Comparison of ENCODE assay signal across 9 cellular contexts in the genomic region with DNA sequence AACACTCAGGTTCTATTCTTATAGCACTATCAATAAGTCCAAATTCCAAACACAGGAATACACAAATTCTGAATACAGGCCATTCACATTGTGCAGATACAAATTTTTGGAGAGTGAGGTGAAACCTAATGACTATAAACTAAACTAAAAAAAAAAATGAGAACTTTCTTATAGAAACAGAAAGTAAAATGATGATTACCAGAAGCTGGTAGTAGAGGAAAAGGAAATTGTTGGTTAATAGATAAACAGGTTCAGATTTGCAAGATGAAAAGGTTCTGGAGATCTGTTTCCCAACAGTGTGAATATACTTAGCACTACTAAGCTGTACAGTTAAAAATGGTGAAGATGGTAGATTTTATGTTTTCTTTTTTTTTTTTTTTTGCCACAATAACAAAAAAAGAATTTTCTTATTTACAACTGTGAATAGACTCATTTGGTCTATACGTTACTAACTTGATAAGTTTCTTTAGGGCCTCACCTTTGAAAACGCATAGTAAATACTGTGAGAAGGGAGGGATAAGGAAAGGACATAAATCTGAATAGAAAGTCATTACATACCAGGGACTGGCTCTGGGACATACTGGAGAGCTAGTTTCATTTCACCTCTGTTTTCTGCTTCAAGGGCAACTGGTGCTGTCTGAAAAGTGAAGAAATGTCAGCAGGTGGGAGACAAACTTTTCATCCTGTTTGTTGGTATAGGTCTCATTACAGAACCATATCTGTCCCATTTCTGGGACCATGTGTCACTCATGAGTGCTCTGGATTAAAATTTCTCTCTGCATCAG. TPM values are rescaled to one million over a fixed set of nuclear protein-coding genes. Genes with fewer than 3 reads are reported as not detected.
DNase-seq lines count a peak whose midpoint lies in the region; ATAC-seq, FAIRE-seq and TF ChIP-seq lines count a peak whose summit lies in the region.
"Had no signal": no experiment of that assay in that cellular context is flagged by ENCODE, and none has a peak within 500 bp of the region (broad histone marks: within the 10 kb centered on the region; RNA-seq: fewer than 3 reads in every experiment).

No MANE protein-coding gene starts in this region.

- H3K27me3 Mint-ChIP-seq in effector memory CD8-positive, alpha-beta T cell, result no peaks in the 10 kb centered on the region

- H3K36me3 ChIP-seq in mammary epithelial cell (ENCODE audit: insufficient read depth, low read length) (no peaks in the 10 kb centered on the region), body of pancreas (replicated peaks in 1 of 2; ENCODE audit: insufficient read depth in 1 of 2, low read depth in 2 of 2) (no peaks in the 10 kb centered on the region)

- dilution Hi-C loops in mammary epithelial cell (cut with HindIII; ENCODE audit: low sequenced_read_pairs), result no loop called here

- no peaks in the 10 kb centered on the region for H3K4me1 ChIP-seq in mammary epithelial cell (ENCODE audit: insufficient read depth, low read length)
- H3K4me1 ChIP-seq in body of pancreas, result no peaks in the 10 kb centered on the region

- no peak overlapping the region for H3K27ac ChIP-seq in mammary epithelial cell (ENCODE audit: insufficient read depth, low read depth, low read length)
- H3K27ac ChIP-seq in body of pancreas, result no peak overlapping the region

- BruUV-seq in mammary epithelial cell (replicated peaks; lab: Mats Ljungman, UMichigan), result no TSS peak

- H3K4me1 Mint-ChIP-seq in effector memory CD8-positive, alpha-beta T cell (ENCODE audit: low read depth in 2 of 2), result peaks cover 12 to 33% of the 10 kb centered on the region in 2 donors

- no peak for DNase-seq in effector memory CD8-positive, alpha-beta T cell
- no peak for DNase-seq in mammary epithelial cell
- DNase-seq in body of pancreas, result no peak
- no peak for DNase-seq in GM12891 (ENCODE audit: insufficient read length, low spot score)
- DNase-seq in SKM-1 (lab: John Stamatoyannopoulos, UW; ENCODE audit: unreplicated experiment), result no peak
- DNase-seq: activated effector memory CD4-positive, alpha-beta T cell treated with anti-CD3 and anti-CD28 coated beads, Interleukin-2, amount 50 U/mL, for 16 hours had no signal

- WGBS in mammary epithelial cell (ENCODE audit: low coverage, missing lambda C conversion rate), result 95% methylated on average over 2 of the region's 2 CpGs
- 75 to 79% methylated on average over 2 of the region's 2 CpGs for WGBS in body of pancreas, 2 donors

- in situ Hi-C loops in mammary epithelial cell (cut with MboI; ENCODE audit: low sequenced_read_pairs in 2 of 2), result loop anchor here in 1 of 2 donors (10.0 kb wide), 1 partner anchor 125 kb away; no protein-coding TSS in a partner anchor

- H2AFZ ChIP-seq in mammary epithelial cell (ENCODE audit: low read depth, low read length), result no peak overlapping the region

- TF ChIP-seq CTCF in mammary epithelial cell (conservative IDR thresholded peaks at IDR 0.05 in 1 of 2, IDR thresholded peaks at IDR 0.05 in 1 of 2; ENCODE audit: extremely low read depth in 1 of 2, insufficient read depth in 1 of 2, low read depth in 1 of 2, low read length in 2 of 2) (no peak), body of pancreas (IDR thresholded peaks at IDR 0.05) (no peak)

- H3K4me2 ChIP-seq in mammary epithelial cell (ENCODE audit: insufficient read depth, low read depth, low read length), result no peak overlapping the region

- H3K9me3 Mint-ChIP-seq in effector memory CD8-positive, alpha-beta T cell, result no peaks in the 10 kb centered on the region

- intact Hi-C loops in mammary epithelial cell (cut with micrococcal nuclease) (loop anchor here (10.0 kb wide), 2 partner anchors 525 to 595 kb away; no protein-coding TSS in a partner anchor), body of pancreas (cut with DNase I) (no loop called here)

- no peaks in the 10 kb centered on the region for H3K27me3 ChIP-seq in mammary epithelial cell (ENCODE audit: insufficient read depth, low read length)
- H3K27me3 ChIP-seq in body of pancreas, result peaks cover 0 to 4% of the 10 kb centered on the region in 2 donors

- CTCF ChIA-PET in mammary epithelial cell (lab: Charles Lee; ENCODE audit: low non-redundant PET), result no interaction called here

- H3K9me3 ChIP-seq in mammary epithelial cell (replicated peaks; ENCODE audit: insufficient read depth, low read length) (no peaks in the 10 kb centered on the region), body of pancreas (no peaks in the 10 kb centered on the region)

- H3K79me2 ChIP-seq in mammary epithelial cell (ENCODE audit: insufficient read depth, low read length), result no peaks in the 10 kb centered on the region

- no peaks in the 10 kb centered on the region for H4K20me1 ChIP-seq in mammary epithelial cell (ENCODE audit: insufficient read depth, low read length)

- TF ChIP-seq POLR2A in body of pancreas (IDR thresholded peaks at IDR 0.05), result no peak
- TF ChIP-seq POLR2A in GM12891 (IDR thresholded peaks at IDR 0.05; ENCODE audit: low read depth, low read length), result no peak

- FAIRE-seq in GM12891 (lab: Jason Lieb, UNC), result no peak

- peak overlapping the region; percentile 88 to 93 for H3K27ac Mint-ChIP-seq in effector memory CD8-positive, alpha-beta T cell

- no peak overlapping the region for H3K9ac ChIP-seq in mammary epithelial cell (ENCODE audit: insufficient read depth, low read length)

- H3K4me3 Mint-ChIP-seq in effector memory CD8-positive, alpha-beta T cell, result peak overlapping the region; percentile 59 to 65

- ATAC-seq in GM18520 (IDR thresholded peaks at IDR 0.05; ENCODE audit: unreplicated experiment) (peak; percentile 87), GM21447 (IDR thresholded peaks at IDR 0.05; ENCODE audit: unreplicated experiment) (peak; percentile 91), HG03196 (IDR thresholded peaks at IDR 0.05; ENCODE audit: unreplicated experiment) (peak; percentile 84), body of pancreas (no peak)
- peak; percentile 95 for ATAC-seq in effector memory CD8-positive, alpha-beta T cell (replicated peaks)

- H3K4me3 ChIP-seq in mammary epithelial cell (replicated peaks in 1 of 3; ENCODE audit: insufficient read depth in 1 of 3, low read depth in 2 of 3, low read length in 3 of 3), result no peak overlapping the region
- no peak overlapping the region for H3K4me3 ChIP-seq in body of pancreas

- peaks cover 19% of the 10 kb centered on the region for H3K36me3 Mint-ChIP-seq in effector memory CD8-positive, alpha-beta T cell (ENCODE audit: insufficient read depth)

TF ChIP-seq in GM12891, 5 proteins besides CTCF, POLR2A, EP300 and RAD21:
- TF ChIP-seq PAX5 (IDR thresholded peaks at IDR 0.05; ENCODE audit: insufficient read depth, low read length, severe bottlenecking) (no peak), SPI1 (IDR thresholded peaks at IDR 0.05; ENCODE audit: low read depth, low read length) (no peak), POLR2AphosphoS5 (IDR thresholded peaks at IDR 0.05; ENCODE audit: low read depth, low read length) (no peak), POU2F2 (IDR thresholded peaks at IDR 0.05; ENCODE audit: low read depth, low read length) (no peak), TAF1 (IDR thresholded peaks at IDR 0.05; ENCODE audit: low read depth, low read length) (no peak)

RNA-seq across cellular contexts. Expression of a gene that starts 14.2 kb away (rescaled TPM):
- total RNA-seq in mammary epithelial cell (1 to 10 TPM in 1 of 2 donors, under 1 TPM in 1; 0.56 to 2.0 TPM), body of pancreas (not detected)
- not detected for polyA plus RNA-seq in mammary epithelial cell
- not detected for polyA minus RNA-seq in mammary epithelial cell
- not detected for polyA plus RNA-seq in GM12891 (2012; ENCODE audit: low read depth, missing spikeins)

RNA-seq across cellular contexts. Expression of a gene that starts 35.2 kb away (rescaled TPM):
- 10 to 100 TPM; 26.1 to 30.2 TPM for total RNA-seq in mammary epithelial cell
- 8.7 TPM for polyA plus RNA-seq in mammary epithelial cell
- 12.3 TPM for polyA minus RNA-seq in mammary epithelial cell
- total RNA-seq in body of pancreas, result 100 to 1,000 TPM in 1 of 2 donors, 10 to 100 TPM in 1; 65.9 to 151 TPM
- 19.4 TPM for polyA plus RNA-seq in GM12891 (2012; ENCODE audit: low read depth, missing spikeins)

RNA-seq across cellular contexts. Expression of a gene that starts 52.4 kb away (rescaled TPM):
- 10 to 100 TPM; 21.5 to 28.1 TPM for total RNA-seq in mammary epithelial cell
- polyA plus RNA-seq in mammary epithelial cell, result 30.2 TPM
- polyA minus RNA-seq in mammary epithelial cell, result 7.3 TPM
- 10 to 100 TPM in 1 of 2 donors, 1 to 10 TPM in 1; 8.9 to 25.7 TPM for total RNA-seq in body of pancreas
- 70.7 TPM for polyA plus RNA-seq in GM12891 (2012; ENCODE audit: low read depth, missing spikeins)
